5 cellular contexts compared by ENCODE assay signal in the genomic region with DNA sequence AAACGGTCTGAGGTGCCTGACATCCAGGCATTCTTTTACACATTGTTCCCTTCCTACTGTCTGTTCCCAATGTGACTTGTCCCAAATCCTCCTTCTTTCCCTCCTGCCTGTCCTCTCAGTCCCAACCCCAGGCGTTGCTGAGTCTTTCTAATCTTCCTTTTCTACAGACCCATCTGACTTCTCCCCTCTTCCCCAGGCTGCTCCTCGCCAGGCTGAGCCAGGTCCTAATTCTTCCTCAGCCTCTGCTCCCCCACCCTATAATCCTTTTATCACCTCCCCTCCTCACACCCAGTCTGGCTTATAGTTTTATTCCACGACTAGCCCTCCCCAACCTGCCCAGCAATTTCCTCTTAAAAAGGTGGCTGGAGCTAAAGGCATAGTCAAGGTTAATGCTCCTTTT. TPM values are rescaled to one million over a fixed set of nuclear protein-coding genes. Genes with fewer than 3 reads are reported as not detected.
"Had no signal": no experiment of that assay in that cellular context is flagged by ENCODE, and none has a peak within 500 bp of the region (broad histone marks: within the 10 kb centered on the region; RNA-seq: fewer than 3 reads in every experiment).

No MANE protein-coding gene starts in this region.

RNA-seq across cellular contexts. Expression of a gene that starts 25.7 kb away (rescaled TPM):
- total RNA-seq: GM23248, H4, HFFc6, HT1080, IMR-90 had no signal
- polyA plus RNA-seq: GM23248 had no signal

RNA-seq across cellular contexts. Expression of a gene that starts 27.9 kb away (rescaled TPM):
- total RNA-seq: GM23248, HT1080, IMR-90 had no signal
- polyA plus RNA-seq: GM23248 had no signal

RNA-seq across cellular contexts. Expression of a gene that starts 45.7 kb away (rescaled TPM):
- total RNA-seq: HT1080, IMR-90 had no signal
